Comparison of ENCODE assay signal across 17 cellular contexts in the genomic region with DNA sequence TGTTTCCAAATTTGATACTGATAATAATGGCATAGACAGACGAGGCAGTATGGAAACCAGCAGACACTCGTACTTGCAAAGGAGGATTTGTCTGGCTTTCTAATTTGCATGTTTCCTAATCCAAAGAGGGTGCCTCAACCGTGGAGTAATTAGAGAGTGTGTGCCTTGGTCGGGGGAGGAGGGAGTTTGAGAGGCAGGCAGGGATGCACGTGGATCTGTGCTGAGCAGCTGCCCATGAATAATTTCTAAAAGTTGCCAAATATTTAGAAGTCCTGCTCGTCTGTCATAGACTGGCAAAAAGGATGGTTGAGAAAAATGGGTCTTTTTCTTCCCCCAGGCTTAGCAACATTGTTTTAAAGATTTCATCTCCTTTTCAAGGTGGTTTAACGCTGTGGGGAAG.
DNase-seq lines count a peak whose midpoint lies in the region; ATAC-seq and TF ChIP-seq lines count a peak whose summit lies in the region.
"Had no signal": no experiment of that assay in that cellular context is flagged by ENCODE, and none has a peak within 500 bp of the region (broad histone marks: within the 10 kb centered on the region; RNA-seq: fewer than 3 reads in every experiment).

No MANE protein-coding gene starts in this region.

- TF ChIP-seq CTCF in CD14-positive monocyte (IDR thresholded peaks at IDR 0.05) (no peak), cardiac fibroblast (IDR thresholded peaks at IDR 0.05; ENCODE audit: low read depth, low read length) (no peak), sigmoid colon (IDR thresholded peaks at IDR 0.05) (no peak), body of pancreas (IDR thresholded peaks at IDR 0.05) (no peak), GM13976 (IDR thresholded peaks at IDR 0.05; ENCODE audit: borderline replicate concordance, control extremely low read depth, extremely low read depth, insufficient read depth, missing control alignments) (no peak)

- H3K36me3 Mint-ChIP-seq in CD14-positive monocyte, result peaks cover 11 to 12% of the 10 kb centered on the region in 2 donors
- H3K36me3 Mint-ChIP-seq: CD4-positive, alpha-beta memory T cell; stimulated activated effector memory CD8-positive, alpha-beta T cell treated with anti-CD3 and anti-CD28 coated beads, Interleukin-12 subunit alpha, Interleukin-12 subunit beta, amount 100 ng/mL, for 72 hours had no signal

- peaks cover 0 to 6% (median 2%) of the 10 kb centered on the region in 7 donors for H3K9me3 Mint-ChIP-seq in CD14-positive monocyte
- H3K9me3 Mint-ChIP-seq in stimulated activated naive CD8-positive, alpha-beta T cell treated with anti-CD3 and anti-CD28 coated beads, Interleukin-15, amount 100 ng/mL, for 72 hours, result peaks cover 14 to 17% of the 10 kb centered on the region in 2 donors
- H3K9me3 Mint-ChIP-seq: central memory CD8-positive, alpha-beta T cell had no signal

- no peak for TF ChIP-seq EP300 in sigmoid colon (IDR thresholded peaks at IDR 0.05)

- in situ Hi-C loops in GM13976 (cut with MboI; ENCODE audit: low sequenced_read_pairs, unreplicated experiment), result no loop called here

- DNase-seq in CD14-positive monocyte (ENCODE audit: low spot score), result no peak
- peak; percentile 39 for DNase-seq in NCI-H82 treated with DMSO at 0.1 percent for 48 hours (lab: John Stamatoyannopoulos, UW; ENCODE audit: unreplicated experiment)
- DNase-seq in cardiac fibroblast (ENCODE audit: low read depth in 2 of 2), result peak; percentile 41
- no peak for DNase-seq in sigmoid colon
- DNase-seq in glomerular visceral epithelial cell (ENCODE audit: extremely low spot score), result no peak
- DNase-seq in body of pancreas, result no peak
- DNase-seq in GM13976 (ENCODE audit: low spot score), result no peak
- no peak for DNase-seq in stimulated activated naive CD8-positive, alpha-beta T cell treated with anti-CD3 and anti-CD28 coated beads, Interleukin-15, amount 100 ng/mL, for 72 hours
- DNase-seq: activated CD8-positive, alpha-beta T cell treated with anti-CD3 and anti-CD28 coated beads for 36 hours; CD4-positive, alpha-beta memory T cell; mesendoderm; RPMI8226; stimulated activated CD4-positive, alpha-beta T cell treated with anti-CD3 and anti-CD28 coated beads, Interleukin-2, amount 100 ng/mL, for 24 hours had no signal

- H3K27ac Mint-ChIP-seq in CD14-positive monocyte, result peak overlapping the region in 5 of 7 donors; percentile 69 to 95 (median 78)
- H3K27ac Mint-ChIP-seq in stimulated activated naive CD8-positive, alpha-beta T cell treated with anti-CD3 and anti-CD28 coated beads, Interleukin-15, amount 100 ng/mL, for 72 hours, result no peak overlapping the region
- H3K27ac Mint-ChIP-seq: activated CD8-positive, alpha-beta T cell treated with anti-CD3 and anti-CD28 coated beads for 36 hours; CD4-positive, alpha-beta memory T cell; stimulated activated effector memory CD8-positive, alpha-beta T cell treated with anti-CD3 and anti-CD28 coated beads, Interleukin-12 subunit alpha, Interleukin-12 subunit beta, amount 100 ng/mL, for 72 hours had no signal

- no peaks in the 10 kb centered on the region for H3K27me3 ChIP-seq in sigmoid colon
- H3K27me3 ChIP-seq in body of pancreas, result no peaks in the 10 kb centered on the region

- peaks cover 0 to 1% (median 0%) of the 10 kb centered on the region in 3 donors for H3K27me3 Mint-ChIP-seq in CD14-positive monocyte (ENCODE audit: low read depth in 3 of 3)
- peaks cover 55% of the 10 kb centered on the region for H3K27me3 Mint-ChIP-seq in stimulated activated naive CD8-positive, alpha-beta T cell treated with anti-CD3 and anti-CD28 coated beads, Interleukin-15, amount 100 ng/mL, for 72 hours

- ATAC-seq in body of pancreas, result no peak
- ATAC-seq in stimulated activated naive CD8-positive, alpha-beta T cell treated with anti-CD3 and anti-CD28 coated beads, Interleukin-15, amount 100 ng/mL, for 72 hours, result no peak
- ATAC-seq: activated CD8-positive, alpha-beta T cell treated with anti-CD3 and anti-CD28 coated beads for 36 hours; HCT116; stimulated activated effector memory CD8-positive, alpha-beta T cell treated with anti-CD3 and anti-CD28 coated beads, Interleukin-12 subunit alpha, Interleukin-12 subunit beta, amount 100 ng/mL, for 72 hours had no signal

- H3K4me3 Mint-ChIP-seq in CD14-positive monocyte, result no peak overlapping the region
- no peak overlapping the region for H3K4me3 Mint-ChIP-seq in stimulated activated naive CD8-positive, alpha-beta T cell treated with anti-CD3 and anti-CD28 coated beads, Interleukin-15, amount 100 ng/mL, for 72 hours
- H3K4me3 Mint-ChIP-seq: activated CD8-positive, alpha-beta T cell treated with anti-CD3 and anti-CD28 coated beads for 36 hours; CD4-positive, alpha-beta memory T cell; central memory CD8-positive, alpha-beta T cell; stimulated activated effector memory CD8-positive, alpha-beta T cell treated with anti-CD3 and anti-CD28 coated beads, Interleukin-12 subunit alpha, Interleukin-12 subunit beta, amount 100 ng/mL, for 72 hours had no signal

- H3K4me1 ChIP-seq in sigmoid colon (peaks cover 0 to 22% (median 11%) of the 10 kb centered on the region in 4 donors), body of pancreas (no peaks in the 10 kb centered on the region)
- H3K4me1 ChIP-seq: prostate gland had no signal

- H3K27ac ChIP-seq in sigmoid colon (peak overlapping the region in 3 of 4 donors; percentile 38 to 63 (median 61)), body of pancreas (no peak overlapping the region)
- H3K27ac ChIP-seq: prostate gland had no signal

- TF ChIP-seq POLR2A in sigmoid colon (IDR thresholded peaks at IDR 0.05) (no peak), body of pancreas (IDR thresholded peaks at IDR 0.05) (no peak)

- peaks cover 82% of the 10 kb centered on the region for H3K4me1 Mint-ChIP-seq in CD14-positive monocyte
- H3K4me1 Mint-ChIP-seq in stimulated activated naive CD8-positive, alpha-beta T cell treated with anti-CD3 and anti-CD28 coated beads, Interleukin-15, amount 100 ng/mL, for 72 hours, result peaks cover 7% of the 10 kb centered on the region
- H3K4me1 Mint-ChIP-seq: central memory CD8-positive, alpha-beta T cell had no signal

- H3K4me3 ChIP-seq in cardiac fibroblast (replicated peaks in 1 of 2; ENCODE audit: low read depth in 2 of 2, low read length in 2 of 2) (no peak overlapping the region), sigmoid colon (no peak overlapping the region), body of pancreas (no peak overlapping the region)
- H3K4me3 ChIP-seq: prostate gland had no signal

- 58% methylated on average over 7 of the region's 7 CpGs for WGBS in sigmoid colon, 2 donors
- 36 to 52% methylated on average over 7 of the region's 7 CpGs for WGBS in body of pancreas, 2 donors

- H3K9me3 ChIP-seq in sigmoid colon (peaks cover 0 to 9% (median 0%) of the 10 kb centered on the region in 4 donors), body of pancreas (no peaks in the 10 kb centered on the region)
- H3K9me3 ChIP-seq: prostate gland had no signal

- intact Hi-C loops in CD14-positive monocyte (cut with micrococcal nuclease), result loop anchor here in 1 of 2 donors (5.0 kb wide), 1 partner anchor 86 kb away; no protein-coding TSS in a partner anchor
- intact Hi-C loops in sigmoid colon (cut with DNase I), result no loop called here
- intact Hi-C loops in body of pancreas (cut with DNase I), result no loop called here

- H3K36me3 ChIP-seq in sigmoid colon, result no peaks in the 10 kb centered on the region
- no peaks in the 10 kb centered on the region for H3K36me3 ChIP-seq in body of pancreas (replicated peaks in 1 of 2; ENCODE audit: insufficient read depth in 1 of 2, low read depth in 2 of 2)
- H3K36me3 ChIP-seq: prostate gland had no signal

Comparison
In these comparisons a context has a peak if more than half of its experiments do, and no peak if none do; other contexts are left out.
1. DNase-seq: peak in NCI-H82 treated with DMSO at 0.1 percent for 48 hours (single experiment) and cardiac fibroblast (2 of 2); none in CD14-positive monocyte (single experiment), sigmoid colon (single experiment), glomerular visceral epithelial cell (single experiment), body of pancreas (0 of 4), GM13976 (single experiment) and stimulated activated naive CD8-positive, alpha-beta T cell treated with anti-CD3 and anti-CD28 coated beads, Interleukin-15, amount 100 ng/mL, for 72 hours (0 of 2).
2. H3K27ac Mint-ChIP-seq: peak in CD14-positive monocyte (5 of 7); none in stimulated activated naive CD8-positive, alpha-beta T cell treated with anti-CD3 and anti-CD28 coated beads, Interleukin-15, amount 100 ng/mL, for 72 hours (0 of 2).
3. H3K27ac ChIP-seq: peak in sigmoid colon (3 of 4); none in body of pancreas (0 of 4).